Comparison of ENCODE assay signal across 11 cellular contexts in the genomic region with DNA sequence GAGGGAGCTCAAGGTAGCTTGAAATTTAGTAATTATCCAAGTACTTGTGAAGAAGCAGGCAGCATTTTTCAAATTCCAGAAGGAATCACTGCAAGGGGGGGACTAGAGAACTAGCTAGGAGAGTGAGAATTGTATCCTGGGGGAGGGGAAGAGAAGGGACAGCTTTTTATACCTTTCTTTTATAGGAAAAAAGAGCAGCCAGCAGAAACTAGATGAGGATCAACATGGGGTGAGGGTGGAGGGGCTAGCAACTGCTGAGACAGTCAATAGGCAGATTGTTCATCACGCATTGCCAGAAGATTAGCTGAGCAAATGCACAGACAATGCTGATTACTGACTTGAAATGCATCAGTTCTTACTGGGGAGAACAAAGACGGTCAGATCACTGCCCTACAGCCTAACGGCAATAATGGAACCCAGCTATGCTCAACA.
DNase-seq lines count a peak whose midpoint lies in the region; ATAC-seq and TF ChIP-seq lines count a peak whose summit lies in the region.
"Had no signal": no experiment of that assay in that cellular context is flagged by ENCODE, and none has a peak within 500 bp of the region (broad histone marks: within the 10 kb centered on the region; RNA-seq: fewer than 3 reads in every experiment).

No MANE protein-coding gene starts in this region.

- H3K4me3 Mint-ChIP-seq in endothelial cell (ENCODE audit: unreplicated experiment) = no peak overlapping the region
- H3K4me3 Mint-ChIP-seq: activated naive CD4-positive, alpha-beta T cell treated with anti-CD3 and anti-CD28 coated beads for 36 hours; T-helper 2 cell treated with Interferon-gamma antibody and Interleukin-4, amounts not matched to agents 5 μg/mL and 100 μg/mL, for 36 hours had no signal

- DNase-seq in G401 (ENCODE audit: low spot score) (peak; percentile 52), NCI-H82 (lab: John Stamatoyannopoulos, UW) (peak; percentile 94), glomerular visceral epithelial cell (ENCODE audit: extremely low spot score) (peak; percentile 42), inferior parietal cortex (ENCODE audit: extremely low spot score) (no peak), endothelial cell (ENCODE audit: low spot score) (no peak), SK-N-DZ (ENCODE audit: low spot score) (no peak)
- DNase-seq: activated naive CD4-positive, alpha-beta T cell treated with anti-CD3 and anti-CD28 coated beads for 36 hours; NCI-H1092 had no signal

- no peaks in the 10 kb centered on the region for H3K36me3 Mint-ChIP-seq in endothelial cell (ENCODE audit: low read depth, unreplicated experiment)

- H3K27ac ChIP-seq in parathyroid adenoma = peak overlapping the region; percentile 62

- H3K9me3 ChIP-seq in parathyroid adenoma (ENCODE audit: control insufficient read depth, low read length) = no peaks in the 10 kb centered on the region

- no peak overlapping the region for H3K4me2 ChIP-seq in parathyroid adenoma (ENCODE audit: low read length)

- H3K27me3 ChIP-seq in parathyroid adenoma (ENCODE audit: control insufficient read depth, insufficient read depth, low read length) = no peaks in the 10 kb centered on the region

- H2AFZ ChIP-seq in parathyroid adenoma = peak overlapping the region; percentile 71

- H3K27me3 Mint-ChIP-seq in endothelial cell (ENCODE audit: unreplicated experiment) = peaks cover 1% of the 10 kb centered on the region

- in situ Hi-C loops in G401 (cut with HindIII; ENCODE audit: low sequenced_read_pairs) = no loop called here

- H3K36me3 ChIP-seq in parathyroid adenoma (ENCODE audit: control insufficient read depth, insufficient read depth, low read length) = no peaks in the 10 kb centered on the region

- H3K4me1 ChIP-seq in parathyroid adenoma = peaks cover 32% of the 10 kb centered on the region

- H3K4me3 ChIP-seq in parathyroid adenoma (ENCODE audit: low read depth, low read length) = no peak overlapping the region

- no peak overlapping the region for H3K9ac ChIP-seq in parathyroid adenoma

- H3K27ac Mint-ChIP-seq in endothelial cell (ENCODE audit: unreplicated experiment) = no peak overlapping the region
- H3K27ac Mint-ChIP-seq: activated naive CD4-positive, alpha-beta T cell treated with anti-CD3 and anti-CD28 coated beads for 36 hours; T-helper 2 cell treated with Interferon-gamma antibody and Interleukin-4, amounts not matched to agents 5 μg/mL and 100 μg/mL, for 36 hours had no signal

- no peak for ATAC-seq in HG02610 (IDR thresholded peaks at IDR 0.05; ENCODE audit: unreplicated experiment)

- H3K4me1 Mint-ChIP-seq in endothelial cell (ENCODE audit: unreplicated experiment) = peaks cover 24% of the 10 kb centered on the region

- H3K79me2 ChIP-seq in parathyroid adenoma = no peaks in the 10 kb centered on the region

- H3K9me3 Mint-ChIP-seq in endothelial cell (ENCODE audit: unreplicated experiment) = no peaks in the 10 kb centered on the region
- H3K9me3 Mint-ChIP-seq: activated naive CD4-positive, alpha-beta T cell treated with anti-CD3 and anti-CD28 coated beads for 36 hours; T-helper 2 cell treated with Interferon-gamma antibody and Interleukin-4, amounts not matched to agents 5 μg/mL and 100 μg/mL, for 36 hours had no signal

- TF ChIP-seq CTCF in parathyroid adenoma (IDR thresholded peaks at IDR 0.05) (no peak), endothelial cell (IDR thresholded peaks at IDR 0.05; ENCODE audit: unreplicated experiment) (no peak)

Comparison
In these comparisons a context has a peak if more than half of its experiments do, and no peak if none do; other contexts are left out.
1. DNase-seq: peak in G401 (single experiment), NCI-H82 (single experiment) and glomerular visceral epithelial cell (single experiment); none in inferior parietal cortex (single experiment), endothelial cell (single experiment) and SK-N-DZ (single experiment).